ENCODE assay signal across 1 cellular context in the genomic region with DNA sequence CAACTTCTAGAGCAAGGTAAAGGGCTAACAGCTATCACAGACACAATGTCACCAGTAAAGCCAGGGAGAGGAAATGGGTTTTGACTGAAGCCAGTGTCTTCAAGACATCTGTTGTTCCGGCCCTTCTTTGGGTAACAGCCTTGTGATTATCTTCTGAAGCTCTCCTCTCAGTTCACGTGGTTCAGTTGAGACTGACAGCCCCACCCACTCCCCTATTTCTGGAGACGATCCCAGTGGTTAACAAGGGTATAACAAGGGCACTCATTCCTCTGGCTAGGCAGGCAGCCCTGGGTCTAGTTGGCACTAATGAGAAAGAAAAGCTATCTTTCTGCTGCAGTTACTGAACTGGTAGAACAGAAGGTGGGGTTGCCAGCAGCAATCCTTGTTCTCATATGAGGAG.
TF ChIP-seq lines count a peak whose summit lies in the region.

No MANE protein-coding gene starts in this region.

TF ChIP-seq in K562, 482 proteins besides CTCF, POLR2A, EP300 and RAD21 (continued from another document and continues in another):
- TF ChIP-seq MYBL2 (IDR thresholded peaks at IDR 0.05; ENCODE audit: low read depth) (no peak), MYBL2 (CRISPR knock-in tag; IDR thresholded peaks at IDR 0.05; ENCODE audit: borderline replicate concordance) (no peak), TAL1 (IDR thresholded peaks at IDR 0.05) (no peak), ZNF589 (CRISPR knock-in tag; IDR thresholded peaks at IDR 0.05; ENCODE audit: low read depth) (no peak), ATF7 (IDR thresholded peaks at IDR 0.05) (peak; percentile 47; the same call in 1 of the 2 replicates), EWSR1 (IDR thresholded peaks at IDR 0.05; ENCODE audit: borderline replicate concordance, low read depth, partially characterized antibody) (no peak), CBX8 (IDR thresholded peaks at IDR 0.05; ENCODE audit: borderline replicate concordance, extremely low read depth, low read depth, low read length, poor library complexity, severe bottlenecking) (no peak), KDM5B (IDR thresholded peaks at IDR 0.05; ENCODE audit: insufficient replicate concordance, low read depth, low read length) (no peak), MCM2 (IDR thresholded peaks at IDR 0.05; ENCODE audit: low read depth) (no peak), RBM34 (IDR thresholded peaks at IDR 0.05; ENCODE audit: borderline replicate concordance, insufficient read depth, low read length) (no peak), NR4A1 (CRISPR knock-in tag; IDR thresholded peaks at IDR 0.05) (no peak), NR4A1 (tag; IDR thresholded peaks at IDR 0.05) (no peak), ETV5 (CRISPR knock-in tag; IDR thresholded peaks at IDR 0.05; ENCODE audit: low read depth) (no peak), BHLHE40 (IDR thresholded peaks at IDR 0.05; ENCODE audit: low read length) (no peak), SMARCA4 (IDR thresholded peaks at IDR 0.05) (no peak), EZH2 (IDR thresholded peaks at IDR 0.05; ENCODE audit: borderline replicate concordance, low read depth, low read length) (no peak), EGR1 (conservative IDR thresholded peaks at IDR 0.05) (no peak; the same call in 1 of the 2 replicates), TGIF2 (CRISPR knock-in tag; IDR thresholded peaks at IDR 0.05) (no peak), ILF3 (IDR thresholded peaks at IDR 0.05; ENCODE audit: borderline replicate concordance) (no peak), PYGO2 (tag; IDR thresholded peaks at IDR 0.05) (no peak), SMARCA5 (IDR thresholded peaks at IDR 0.05) (no peak), HOXB6 (CRISPR knock-in tag; IDR thresholded peaks at IDR 0.05; ENCODE audit: borderline replicate concordance) (no peak), ZNF561 (CRISPR knock-in tag; conservative IDR thresholded peaks at IDR 0.05) (no peak), RBM17 (IDR thresholded peaks at IDR 0.05; ENCODE audit: borderline replicate concordance, low read depth, low read length) (no peak), ZNF24 (IDR thresholded peaks at IDR 0.05) (no peak), RAD51 (IDR thresholded peaks at IDR 0.05; ENCODE audit: borderline replicate concordance, low read depth) (peak; percentile 73; the same call in 1 of the 2 replicates), ZNF133 (CRISPR knock-in tag; IDR thresholded peaks at IDR 0.05) (no peak), ZBED1 (IDR thresholded peaks at IDR 0.05) (no peak), ESRRA (IDR thresholded peaks at IDR 0.05; ENCODE audit: borderline replicate concordance, low read depth) (no peak), ZNF165 (CRISPR knock-in tag; IDR thresholded peaks at IDR 0.05; ENCODE audit: borderline replicate concordance) (no peak), YY1 (IDR thresholded peaks at IDR 0.05; ENCODE audit: borderline replicate concordance in 1 of 3, control insufficient read depth in 1 of 3, extremely low read depth in 1 of 3, insufficient read depth in 3 of 3, insufficient read length in 1 of 3, insufficient replicate concordance in 2 of 3, low read depth in 1 of 3, low read length in 2 of 3) (no peak), RBM25 (IDR thresholded peaks at IDR 0.05; ENCODE audit: low read depth, low read length, severe bottlenecking) (no peak), RUNX1 (IDR thresholded peaks at IDR 0.05; ENCODE audit: low read depth) (no peak)
- TF ChIP-seq, protein P1, sequence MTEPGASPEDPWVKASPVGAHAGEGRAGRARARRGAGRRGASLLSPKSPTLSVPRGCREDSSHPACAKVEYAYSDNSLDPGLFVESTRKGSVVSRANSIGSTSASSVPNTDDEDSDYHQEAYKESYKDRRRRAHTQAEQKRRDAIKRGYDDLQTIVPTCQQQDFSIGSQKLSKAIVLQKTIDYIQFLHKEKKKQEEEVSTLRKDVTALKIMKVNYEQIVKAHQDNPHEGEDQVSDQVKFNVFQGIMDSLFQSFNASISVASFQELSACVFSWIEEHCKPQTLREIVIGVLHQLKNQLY (CRISPR knock-in tag; conservative IDR thresholded peaks at IDR 0.05) = no peak
- TF ChIP-seq, protein P2, sequence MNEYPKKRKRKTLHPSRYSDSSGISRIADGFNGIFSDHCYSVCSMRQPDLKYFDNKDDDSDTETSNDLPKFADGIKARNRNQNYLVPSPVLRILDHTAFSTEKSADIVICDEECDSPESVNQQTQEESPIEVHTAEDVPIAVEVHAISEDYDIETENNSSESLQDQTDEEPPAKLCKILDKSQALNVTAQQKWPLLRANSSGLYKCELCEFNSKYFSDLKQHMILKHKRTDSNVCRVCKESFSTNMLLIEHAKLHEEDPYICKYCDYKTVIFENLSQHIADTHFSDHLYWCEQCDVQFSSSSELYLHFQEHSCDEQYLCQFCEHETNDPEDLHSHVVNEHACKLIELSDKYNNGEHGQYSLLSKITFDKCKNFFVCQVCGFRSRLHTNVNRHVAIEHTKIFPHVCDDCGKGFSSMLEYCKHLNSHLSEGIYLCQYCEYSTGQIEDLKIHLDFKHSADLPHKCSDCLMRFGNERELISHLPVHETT (CRISPR knock-in tag; conservative IDR thresholded peaks at IDR 0.05 in 1 of 2, IDR thresholded peaks at IDR 0.05 in 1 of 2) = no peak
- TF ChIP-seq, protein P3, sequence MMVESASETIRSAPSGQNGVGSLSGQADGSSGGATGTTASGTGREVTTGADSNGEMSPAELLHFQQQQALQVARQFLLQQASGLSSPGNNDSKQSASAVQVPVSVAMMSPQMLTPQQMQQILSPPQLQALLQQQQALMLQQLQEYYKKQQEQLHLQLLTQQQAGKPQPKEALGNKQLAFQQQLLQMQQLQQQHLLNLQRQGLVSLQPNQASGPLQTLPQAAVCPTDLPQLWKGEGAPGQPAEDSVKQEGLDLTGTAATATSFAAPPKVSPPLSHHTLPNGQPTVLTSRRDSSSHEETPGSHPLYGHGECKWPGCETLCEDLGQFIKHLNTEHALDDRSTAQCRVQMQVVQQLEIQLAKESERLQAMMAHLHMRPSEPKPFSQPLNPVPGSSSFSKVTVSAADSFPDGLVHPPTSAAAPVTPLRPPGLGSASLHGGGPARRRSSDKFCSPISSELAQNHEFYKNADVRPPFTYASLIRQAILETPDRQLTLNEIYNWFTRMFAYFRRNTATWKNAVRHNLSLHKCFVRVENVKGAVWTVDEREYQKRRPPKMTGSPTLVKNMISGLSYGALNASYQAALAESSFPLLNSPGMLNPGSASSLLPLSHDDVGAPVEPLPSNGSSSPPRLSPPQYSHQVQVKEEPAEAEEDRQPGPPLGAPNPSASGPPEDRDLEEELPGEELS (CRISPR knock-in tag; IDR thresholded peaks at IDR 0.05; ENCODE audit: borderline replicate concordance) = no peak
- TF ChIP-seq, protein P4, sequence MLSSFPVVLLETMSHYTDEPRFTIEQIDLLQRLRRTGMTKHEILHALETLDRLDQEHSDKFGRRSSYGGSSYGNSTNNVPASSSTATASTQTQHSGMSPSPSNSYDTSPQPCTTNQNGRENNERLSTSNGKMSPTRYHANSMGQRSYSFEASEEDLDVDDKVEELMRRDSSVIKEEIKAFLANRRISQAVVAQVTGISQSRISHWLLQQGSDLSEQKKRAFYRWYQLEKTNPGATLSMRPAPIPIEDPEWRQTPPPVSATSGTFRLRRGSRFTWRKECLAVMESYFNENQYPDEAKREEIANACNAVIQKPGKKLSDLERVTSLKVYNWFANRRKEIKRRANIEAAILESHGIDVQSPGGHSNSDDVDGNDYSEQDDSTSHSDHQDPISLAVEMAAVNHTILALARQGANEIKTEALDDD (IDR thresholded peaks at IDR 0.05) = peak; percentile 69
- TF ChIP-seq, protein P5, sequence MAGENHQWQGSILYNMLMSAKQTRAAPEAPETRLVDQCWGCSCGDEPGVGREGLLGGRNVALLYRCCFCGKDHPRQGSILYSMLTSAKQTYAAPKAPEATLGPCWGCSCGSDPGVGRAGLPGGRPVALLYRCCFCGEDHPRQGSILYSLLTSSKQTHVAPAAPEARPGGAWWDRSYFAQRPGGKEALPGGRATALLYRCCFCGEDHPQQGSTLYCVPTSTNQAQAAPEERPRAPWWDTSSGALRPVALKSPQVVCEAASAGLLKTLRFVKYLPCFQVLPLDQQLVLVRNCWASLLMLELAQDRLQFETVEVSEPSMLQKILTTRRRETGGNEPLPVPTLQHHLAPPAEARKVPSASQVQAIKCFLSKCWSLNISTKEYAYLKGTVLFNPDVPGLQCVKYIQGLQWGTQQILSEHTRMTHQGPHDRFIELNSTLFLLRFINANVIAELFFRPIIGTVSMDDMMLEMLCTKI (IDR thresholded peaks at IDR 0.05; ENCODE audit: partially characterized antibody) = no peak
- TF ChIP-seq, protein P6, sequence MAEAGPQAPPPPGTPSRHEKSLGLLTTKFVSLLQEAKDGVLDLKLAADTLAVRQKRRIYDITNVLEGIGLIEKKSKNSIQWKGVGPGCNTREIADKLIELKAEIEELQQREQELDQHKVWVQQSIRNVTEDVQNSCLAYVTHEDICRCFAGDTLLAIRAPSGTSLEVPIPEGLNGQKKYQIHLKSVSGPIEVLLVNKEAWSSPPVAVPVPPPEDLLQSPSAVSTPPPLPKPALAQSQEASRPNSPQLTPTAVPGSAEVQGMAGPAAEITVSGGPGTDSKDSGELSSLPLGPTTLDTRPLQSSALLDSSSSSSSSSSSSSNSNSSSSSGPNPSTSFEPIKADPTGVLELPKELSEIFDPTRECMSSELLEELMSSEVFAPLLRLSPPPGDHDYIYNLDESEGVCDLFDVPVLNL (CRISPR knock-in tag; IDR thresholded peaks at IDR 0.05; ENCODE audit: low read depth) = no peak
- TF ChIP-seq, protein P7, sequence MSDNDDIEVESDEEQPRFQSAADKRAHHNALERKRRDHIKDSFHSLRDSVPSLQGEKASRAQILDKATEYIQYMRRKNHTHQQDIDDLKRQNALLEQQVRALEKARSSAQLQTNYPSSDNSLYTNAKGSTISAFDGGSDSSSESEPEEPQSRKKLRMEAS (CRISPR knock-in tag; IDR thresholded peaks at IDR 0.05) = no peak
- TF ChIP-seq, protein P8, sequence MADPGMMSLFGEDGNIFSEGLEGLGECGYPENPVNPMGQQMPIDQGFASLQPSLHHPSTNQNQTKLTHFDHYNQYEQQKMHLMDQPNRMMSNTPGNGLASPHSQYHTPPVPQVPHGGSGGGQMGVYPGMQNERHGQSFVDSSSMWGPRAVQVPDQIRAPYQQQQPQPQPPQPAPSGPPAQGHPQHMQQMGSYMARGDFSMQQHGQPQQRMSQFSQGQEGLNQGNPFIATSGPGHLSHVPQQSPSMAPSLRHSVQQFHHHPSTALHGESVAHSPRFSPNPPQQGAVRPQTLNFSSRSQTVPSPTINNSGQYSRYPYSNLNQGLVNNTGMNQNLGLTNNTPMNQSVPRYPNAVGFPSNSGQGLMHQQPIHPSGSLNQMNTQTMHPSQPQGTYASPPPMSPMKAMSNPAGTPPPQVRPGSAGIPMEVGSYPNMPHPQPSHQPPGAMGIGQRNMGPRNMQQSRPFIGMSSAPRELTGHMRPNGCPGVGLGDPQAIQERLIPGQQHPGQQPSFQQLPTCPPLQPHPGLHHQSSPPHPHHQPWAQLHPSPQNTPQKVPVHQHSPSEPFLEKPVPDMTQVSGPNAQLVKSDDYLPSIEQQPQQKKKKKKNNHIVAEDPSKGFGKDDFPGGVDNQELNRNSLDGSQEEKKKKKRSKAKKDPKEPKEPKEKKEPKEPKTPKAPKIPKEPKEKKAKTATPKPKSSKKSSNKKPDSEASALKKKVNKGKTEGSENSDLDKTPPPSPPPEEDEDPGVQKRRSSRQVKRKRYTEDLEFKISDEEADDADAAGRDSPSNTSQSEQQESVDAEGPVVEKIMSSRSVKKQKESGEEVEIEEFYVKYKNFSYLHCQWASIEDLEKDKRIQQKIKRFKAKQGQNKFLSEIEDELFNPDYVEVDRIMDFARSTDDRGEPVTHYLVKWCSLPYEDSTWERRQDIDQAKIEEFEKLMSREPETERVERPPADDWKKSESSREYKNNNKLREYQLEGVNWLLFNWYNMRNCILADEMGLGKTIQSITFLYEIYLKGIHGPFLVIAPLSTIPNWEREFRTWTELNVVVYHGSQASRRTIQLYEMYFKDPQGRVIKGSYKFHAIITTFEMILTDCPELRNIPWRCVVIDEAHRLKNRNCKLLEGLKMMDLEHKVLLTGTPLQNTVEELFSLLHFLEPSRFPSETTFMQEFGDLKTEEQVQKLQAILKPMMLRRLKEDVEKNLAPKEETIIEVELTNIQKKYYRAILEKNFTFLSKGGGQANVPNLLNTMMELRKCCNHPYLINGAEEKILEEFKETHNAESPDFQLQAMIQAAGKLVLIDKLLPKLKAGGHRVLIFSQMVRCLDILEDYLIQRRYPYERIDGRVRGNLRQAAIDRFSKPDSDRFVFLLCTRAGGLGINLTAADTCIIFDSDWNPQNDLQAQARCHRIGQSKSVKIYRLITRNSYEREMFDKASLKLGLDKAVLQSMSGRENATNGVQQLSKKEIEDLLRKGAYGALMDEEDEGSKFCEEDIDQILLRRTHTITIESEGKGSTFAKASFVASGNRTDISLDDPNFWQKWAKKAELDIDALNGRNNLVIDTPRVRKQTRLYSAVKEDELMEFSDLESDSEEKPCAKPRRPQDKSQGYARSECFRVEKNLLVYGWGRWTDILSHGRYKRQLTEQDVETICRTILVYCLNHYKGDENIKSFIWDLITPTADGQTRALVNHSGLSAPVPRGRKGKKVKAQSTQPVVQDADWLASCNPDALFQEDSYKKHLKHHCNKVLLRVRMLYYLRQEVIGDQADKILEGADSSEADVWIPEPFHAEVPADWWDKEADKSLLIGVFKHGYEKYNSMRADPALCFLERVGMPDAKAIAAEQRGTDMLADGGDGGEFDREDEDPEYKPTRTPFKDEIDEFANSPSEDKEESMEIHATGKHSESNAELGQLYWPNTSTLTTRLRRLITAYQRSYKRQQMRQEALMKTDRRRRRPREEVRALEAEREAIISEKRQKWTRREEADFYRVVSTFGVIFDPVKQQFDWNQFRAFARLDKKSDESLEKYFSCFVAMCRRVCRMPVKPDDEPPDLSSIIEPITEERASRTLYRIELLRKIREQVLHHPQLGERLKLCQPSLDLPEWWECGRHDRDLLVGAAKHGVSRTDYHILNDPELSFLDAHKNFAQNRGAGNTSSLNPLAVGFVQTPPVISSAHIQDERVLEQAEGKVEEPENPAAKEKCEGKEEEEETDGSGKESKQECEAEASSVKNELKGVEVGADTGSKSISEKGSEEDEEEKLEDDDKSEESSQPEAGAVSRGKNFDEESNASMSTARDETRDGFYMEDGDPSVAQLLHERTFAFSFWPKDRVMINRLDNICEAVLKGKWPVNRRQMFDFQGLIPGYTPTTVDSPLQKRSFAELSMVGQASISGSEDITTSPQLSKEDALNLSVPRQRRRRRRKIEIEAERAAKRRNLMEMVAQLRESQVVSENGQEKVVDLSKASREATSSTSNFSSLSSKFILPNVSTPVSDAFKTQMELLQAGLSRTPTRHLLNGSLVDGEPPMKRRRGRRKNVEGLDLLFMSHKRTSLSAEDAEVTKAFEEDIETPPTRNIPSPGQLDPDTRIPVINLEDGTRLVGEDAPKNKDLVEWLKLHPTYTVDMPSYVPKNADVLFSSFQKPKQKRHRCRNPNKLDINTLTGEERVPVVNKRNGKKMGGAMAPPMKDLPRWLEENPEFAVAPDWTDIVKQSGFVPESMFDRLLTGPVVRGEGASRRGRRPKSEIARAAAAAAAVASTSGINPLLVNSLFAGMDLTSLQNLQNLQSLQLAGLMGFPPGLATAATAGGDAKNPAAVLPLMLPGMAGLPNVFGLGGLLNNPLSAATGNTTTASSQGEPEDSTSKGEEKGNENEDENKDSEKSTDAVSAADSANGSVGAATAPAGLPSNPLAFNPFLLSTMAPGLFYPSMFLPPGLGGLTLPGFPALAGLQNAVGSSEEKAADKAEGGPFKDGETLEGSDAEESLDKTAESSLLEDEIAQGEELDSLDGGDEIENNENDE (IDR thresholded peaks at IDR 0.05; ENCODE audit: low read depth, low read length) = no peak
- TF ChIP-seq, protein P9, sequence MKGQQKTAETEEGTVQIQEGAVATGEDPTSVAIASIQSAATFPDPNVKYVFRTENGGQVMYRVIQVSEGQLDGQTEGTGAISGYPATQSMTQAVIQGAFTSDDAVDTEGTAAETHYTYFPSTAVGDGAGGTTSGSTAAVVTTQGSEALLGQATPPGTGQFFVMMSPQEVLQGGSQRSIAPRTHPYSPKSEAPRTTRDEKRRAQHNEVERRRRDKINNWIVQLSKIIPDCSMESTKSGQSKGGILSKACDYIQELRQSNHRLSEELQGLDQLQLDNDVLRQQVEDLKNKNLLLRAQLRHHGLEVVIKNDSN (CRISPR knock-in tag; IDR thresholded peaks at IDR 0.05) = peak; percentile 78
